In genomic region chr12:110893956-110894355, GRCh38 we compare ENCODE assay signal across 1 cellular context.
TF ChIP-seq lines count a peak whose summit lies in the region.

No MANE protein-coding gene starts in this region.

TF ChIP-seq in HCT116, 20 proteins besides CTCF, POLR2A, EP300 and RAD21 (continued from another document):
- TF ChIP-seq REST (IDR thresholded peaks at IDR 0.05; ENCODE audit: low read depth): no peak
- TF ChIP-seq ELF1 (IDR thresholded peaks at IDR 0.05; ENCODE audit: borderline replicate concordance, low read depth): no peak
- no peak for TF ChIP-seq YY1 (IDR thresholded peaks at IDR 0.05; ENCODE audit: extremely low read depth, insufficient replicate concordance, low read depth, low read length)
- TF ChIP-seq POLR2AphosphoS5 (IDR thresholded peaks at IDR 0.05; ENCODE audit: low read depth, low read length): no peak
- TF ChIP-seq EGR1 (IDR thresholded peaks at IDR 0.05; ENCODE audit: low read depth): no peak
- no peak for TF ChIP-seq CBX3 (IDR thresholded peaks at IDR 0.05; ENCODE audit: low read depth)
- TF ChIP-seq CEBPB (IDR thresholded peaks at IDR 0.05; ENCODE audit: low read depth): no peak
- no peak for TF ChIP-seq ZNF274 (IDR thresholded peaks at IDR 0.05; ENCODE audit: low read depth, low read length)
- TF ChIP-seq ZFX (IDR thresholded peaks at IDR 0.05): no peak
- TF ChIP-seq ZBTB33 (IDR thresholded peaks at IDR 0.05; ENCODE audit: extremely low read depth, insufficient replicate concordance, low read length): no peak
TF ChIP-seq in HCT116: peak in this region for 0.
